ENCODE assay signal across 8 cellular contexts in the genomic region with DNA sequence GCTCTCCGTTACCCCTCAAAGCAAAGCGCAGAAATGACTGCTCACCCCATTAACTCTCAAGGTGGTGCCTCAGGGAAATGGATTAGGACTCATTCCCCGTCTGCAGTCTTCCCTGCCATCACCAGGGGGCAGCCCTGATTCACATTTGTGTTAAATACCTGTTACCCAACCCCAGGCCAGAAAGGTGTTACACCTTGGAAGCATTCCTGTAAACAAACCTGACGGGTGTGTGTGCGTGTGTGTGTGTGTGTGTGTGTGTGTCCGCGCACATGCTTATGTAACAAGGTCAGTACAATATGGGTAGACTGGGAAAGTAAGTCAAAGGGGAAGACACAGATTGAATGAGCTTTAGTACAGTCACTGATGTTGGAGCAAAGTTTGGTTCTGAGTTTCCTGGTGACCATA. TPM values are rescaled to one million over a fixed set of nuclear protein-coding genes. Genes with fewer than 3 reads are reported as not detected.
A peak's percentile ranks its signal among the peaks of the same experiment; 100 is the strongest.
DNase-seq lines count a peak whose midpoint lies in the region; ATAC-seq and TF ChIP-seq lines count a peak whose summit lies in the region.

No MANE protein-coding gene starts in this region.

- peak overlapping the region; percentile 8 for H2AK9ac ChIP-seq in IMR-90 (replicated peaks; ENCODE audit: low read depth, low read length, poor library complexity)

- no peak overlapping the region for H3K23ac ChIP-seq in IMR-90 (ENCODE audit: low read depth, low read length)

- no peak overlapping the region for H4K5ac ChIP-seq in IMR-90 (ENCODE audit: low read depth, low read length)

- no peak overlapping the region for H3K14ac ChIP-seq in IMR-90 (replicated peaks; ENCODE audit: low read depth, low read length)

- TF ChIP-seq EP300 in transverse colon (IDR thresholded peaks at IDR 0.05; ENCODE audit: low read depth) = peak; percentile 32

- in situ Hi-C loops in Caki2 (cut with HindIII; ENCODE audit: low pct_unique_long_range_greater_than_20kb, low sequenced_read_pairs) (no loop called here), IMR-90 (cut with MboI; ENCODE audit: low sequenced_read_pairs) (loop anchor here (10.0 kb wide), 1 partner anchor 572 kb away; no protein-coding TSS in a partner anchor), Panc1 (cut with HindIII; ENCODE audit: low pct_unique_long_range_greater_than_20kb, low sequenced_read_pairs) (no loop called here), transverse colon (cut with MboI; ENCODE audit: low pct_ligation_motif_present in 1 of 4, low pct_unique_long_range_greater_than_20kb in 1 of 4, low sequenced_read_pairs in 3 of 4) (loop anchor here in 1 of 4 donors (25.0 kb wide), 2 partner anchors 585 to 590 kb away; a partner anchor contains a TSS)

- no peak overlapping the region for H2BK20ac ChIP-seq in IMR-90 (ENCODE audit: low read depth, low read length)

- H3K27ac ChIP-seq in IMR-90 (ENCODE audit: insufficient read depth, low read length) = no peak overlapping the region
- H3K27ac ChIP-seq in Panc1 (ENCODE audit: low read length) = no peak overlapping the region
- no peak overlapping the region for H3K27ac ChIP-seq in transverse colon

- no TSS peak for BruUV-seq in IMR-90 (replicated peaks; lab: Mats Ljungman, UMichigan)
- no TSS peak for BruUV-seq in Panc1 (replicated peaks; lab: Mats Ljungman, UMichigan)

- H3K9me3 ChIP-seq in IMR-90 (ENCODE audit: control insufficient read depth, insufficient read depth, low read length) (no peaks in the 10 kb centered on the region), Panc1 (ENCODE audit: control insufficient read depth, insufficient read depth, low read depth, low read length) (no peaks in the 10 kb centered on the region), transverse colon (no peaks in the 10 kb centered on the region)

- POLR2A ChIA-PET in IMR-90 (lab: Charles Lee; ENCODE audit: unreplicated experiment) (no interaction called here), Panc1 (lab: Charles Lee) (interaction anchor here (0.7 kb wide), 1 partner anchor 111 kb away, joined by 3 read pairs; no protein-coding TSS in a partner anchor)

- no peak overlapping the region for H4K91ac ChIP-seq in IMR-90 (ENCODE audit: insufficient read depth, low read depth, low read length)

- no peaks in the 10 kb centered on the region; the same call in 1 of the 2 replicates for H3K9me1 ChIP-seq in IMR-90 (ENCODE audit: insufficient read depth, low read length)

- no peaks in the 10 kb centered on the region for H3K4me1 ChIP-seq in IMR-90 (ENCODE audit: control insufficient read depth, insufficient read depth, low read length)
- H3K4me1 ChIP-seq in Panc1 (ENCODE audit: control insufficient read depth, insufficient read depth, low read length) = no peaks in the 10 kb centered on the region
- H3K4me1 ChIP-seq in transverse colon = no peaks in the 10 kb centered on the region

- intact Hi-C loops in IMR-90 (cut with micrococcal nuclease) (loop anchor here (1.0 to 10.0 kb wide), 8 partner anchors 187 to 610 kb away; a partner anchor contains a TSS), Panc1 (cut with micrococcal nuclease; ENCODE audit: unreplicated experiment) (no loop called here), transverse colon (cut with DNase I; ENCODE audit: low total_unique reads) (no loop called here)

- H2BK120ac ChIP-seq in IMR-90 (ENCODE audit: low read depth, low read length) = no peak overlapping the region

- H2AFZ ChIP-seq in IMR-90 (replicated peaks; ENCODE audit: low read length, poor library complexity) = peak overlapping the region; percentile 10

- H2BK5ac ChIP-seq in IMR-90 (ENCODE audit: low read depth, low read length, poor library complexity, severe bottlenecking) = no peak overlapping the region

- H3K56ac ChIP-seq in IMR-90 (ENCODE audit: extremely low read depth, insufficient read depth, low read length) = no peak overlapping the region

- H3K18ac ChIP-seq in IMR-90 (ENCODE audit: low read depth, low read length) = no peak overlapping the region

- peak; percentile 90 for ATAC-seq in IMR-90 (ENCODE audit: low read depth)
- peak; percentile 83 for ATAC-seq in Panc1
- ATAC-seq in omental fat pad (ENCODE audit: low FRiP score) = no peak
- no peak for ATAC-seq in GM18520 (IDR thresholded peaks at IDR 0.05; ENCODE audit: unreplicated experiment)

- H3K36me3 ChIP-seq in IMR-90 (ENCODE audit: control insufficient read depth, insufficient read depth, low read length) (no peaks in the 10 kb centered on the region), Panc1 (ENCODE audit: control insufficient read depth, insufficient read depth, low read length) (no peaks in the 10 kb centered on the region), transverse colon (no peaks in the 10 kb centered on the region)

- TF ChIP-seq POLR2A in IMR-90 (IDR thresholded peaks at IDR 0.05; ENCODE audit: low read depth, low read length) (no peak), transverse colon (IDR thresholded peaks at IDR 0.05) (no peak)

- no peaks in the 10 kb centered on the region for H4K20me1 ChIP-seq in IMR-90 (ENCODE audit: insufficient read depth, low read length)

- H3K4me3 ChIP-seq in IMR-90 (ENCODE audit: insufficient read depth, low read depth, low read length) (no peak overlapping the region), Panc1 (ENCODE audit: low read depth in 2 of 2, low read length in 2 of 2) (no peak overlapping the region), fibroblast of villous mesenchyme (ENCODE audit: low read depth, low read length) (no peak overlapping the region), transverse colon (no peak overlapping the region)

- peak; percentile 89 for TF ChIP-seq RAD21 in IMR-90 (IDR thresholded peaks at IDR 0.05; ENCODE audit: low read length)

- peak; percentile 83 for TF ChIP-seq CTCF in IMR-90 (conservative IDR thresholded peaks at IDR 0.05; ENCODE audit: low read depth, low read length)
- TF ChIP-seq CTCF in Panc1 (IDR thresholded peaks at IDR 0.05) = peak; percentile 94
- TF ChIP-seq CTCF in fibroblast of villous mesenchyme (IDR thresholded peaks at IDR 0.05; ENCODE audit: insufficient read depth, low read depth, low read length) = peak; percentile 91
- TF ChIP-seq CTCF in omental fat pad (IDR thresholded peaks at IDR 0.05) = peak in 1 of 3 donors; percentile 64
- TF ChIP-seq CTCF in transverse colon (IDR thresholded peaks at IDR 0.05) = peak; percentile 68 to 99 (median 79)

- H2AK5ac ChIP-seq in IMR-90 (ENCODE audit: low read depth, low read length) = no peak overlapping the region

- H3K9ac ChIP-seq in IMR-90 (ENCODE audit: low read depth, low read length) = no peak overlapping the region

- no peaks in the 10 kb centered on the region for H3K79me1 ChIP-seq in IMR-90 (ENCODE audit: low read depth in 1 of 2, low read length in 2 of 2)

- DNase-seq in Caki2 (ENCODE audit: low read depth) = peak; percentile 33
- peak; percentile 45 for DNase-seq in IMR-90
- peak; percentile 35 for DNase-seq in Panc1 (ENCODE audit: low read depth, low spot score)
- peak; percentile 35 to 45 for DNase-seq in activated T-helper 1 cell treated with anti-CD3 and anti-CD28 coated beads, Interleukin-2, amount 50 U/mL, for 16 hours (ENCODE audit: low read depth in 1 of 2, low spot score in 1 of 2)
- DNase-seq in fibroblast of villous mesenchyme (ENCODE audit: low read depth) = peak; percentile 53
- peak; percentile 59 for DNase-seq in omental fat pad (ENCODE audit: low spot score)
- DNase-seq in transverse colon = peak; percentile 91

- H2BK15ac ChIP-seq in IMR-90 (ENCODE audit: low read depth, low read length) = no peak overlapping the region

- H3K4me2 ChIP-seq in IMR-90 (ENCODE audit: low read depth, low read length) = no peak overlapping the region

- no peak overlapping the region for H4K8ac ChIP-seq in IMR-90 (ENCODE audit: low read depth in 2 of 2, low read length in 2 of 2)

- whole genome bisulfite sequencing in IMR-90 (ENCODE audit: extremely low coverage in 2 of 2, insufficient read length in 1 of 2), 2 experiments = 20% methylated on average over 4 of the region's 7 CpGs; no CpG with 5 or more reads in 1 of the 2 experiments
- 2% methylated on average over 7 of the region's 7 CpGs; no CpG with 5 or more reads in 1 of the 2 donors for WGBS in transverse colon (ENCODE audit: low coverage in 1 of 2), 2 donors

- H3K4ac ChIP-seq in IMR-90 (ENCODE audit: low read depth, low read length) = no peak overlapping the region

- dilution Hi-C loops in IMR-90 (cut with HindIII; ENCODE audit: low sequenced_read_pairs, unreplicated experiment) = no loop called here

- CTCF ChIA-PET in IMR-90 (lab: Yijun Ruan, JAX) = interaction anchor here (1.9 kb wide), 1 partner anchor 9 kb away, joined by 4 read pairs; no protein-coding TSS in a partner anchor
- CTCF ChIA-PET in Panc1 (lab: Charles Lee) = interaction anchor here (0.6 to 0.8 kb wide), 9 partner anchors 12 to 632 kb away, joined by 3 to 9 read pairs (median 4); no protein-coding TSS in a partner anchor

- H3K27me3 ChIP-seq in IMR-90 (ENCODE audit: control insufficient read depth, insufficient read depth, low read length) = peaks cover 55% of the 10 kb centered on the region
- no peaks in the 10 kb centered on the region; the same call in 1 of the 2 replicates for H3K27me3 ChIP-seq in Panc1 (ENCODE audit: control insufficient read depth, insufficient read depth, low read length)
- peaks cover 23% of the 10 kb centered on the region for H3K27me3 ChIP-seq in transverse colon

TF ChIP-seq in IMR-90, 13 proteins besides CTCF, POLR2A, EP300 and RAD21:
- TF ChIP-seq RFX5 (IDR thresholded peaks at IDR 0.05; ENCODE audit: low read depth, low read length) (no peak), CEBPB (IDR thresholded peaks at IDR 0.05; ENCODE audit: low read depth, low read length) (peak; percentile 49; the same call in 1 of the 2 replicates), SMC3 (IDR thresholded peaks at IDR 0.05; ENCODE audit: low read depth, low read length) (peak; percentile 71)
TF ChIP-seq in IMR-90: peak in this region for 2.

RNA-seq across cellular contexts. Expression of a gene that starts 6.3 kb away (rescaled TPM):
- not detected in 2 replicates for total RNA-seq in Caki2 (2014; rRNA removed; shearing (Covaris generic); ENCODE audit: low replicate concordance)
- not detected in 2 replicates for total RNA-seq in IMR-90 (2012; rRNA removed)
- polyA plus RNA-seq in IMR-90 (2012; rRNA removed) = not detected in 2 replicates
- polyA plus RNA-seq in IMR-90 (2012; cell fraction: cytosol; rRNA removed) = not detected in 2 replicates
- not detected in 2 replicates for polyA plus RNA-seq in IMR-90 (2012; cell fraction: nucleus; rRNA removed; ENCODE audit: low replicate concordance)
- not detected for total RNA-seq in Panc1 (2021; ENCODE audit: unreplicated experiment)
- not detected for polyA plus RNA-seq in Panc1 (2012; ENCODE audit: insufficient read length)
- total RNA-seq in fibroblast of villous mesenchyme = not detected in 2 replicates
- total RNA-seq in omental fat pad = not detected
- 100 to 1,000 TPM in 3 of 4 donors, not detected in 1; 116 to 259 (median 223) TPM for total RNA-seq in transverse colon

RNA-seq across cellular contexts. Expression of a gene that starts 17.6 kb away (rescaled TPM):
- not detected in 2 replicates for total RNA-seq in Caki2 (2014; rRNA removed; shearing (Covaris generic); ENCODE audit: low replicate concordance)
- total RNA-seq in IMR-90 (2012; rRNA removed) = not detected in 2 replicates
- polyA plus RNA-seq in IMR-90 (2012; rRNA removed) = not detected in 2 replicates
- not detected in 2 replicates for polyA plus RNA-seq in IMR-90 (2012; cell fraction: cytosol; rRNA removed)
- polyA plus RNA-seq in IMR-90 (2012; cell fraction: nucleus; rRNA removed; ENCODE audit: low replicate concordance) = not detected in 2 replicates
- total RNA-seq in Panc1 (2021; ENCODE audit: unreplicated experiment) = not detected
- polyA plus RNA-seq in Panc1 (2012; ENCODE audit: insufficient read length) = not detected
- total RNA-seq in fibroblast of villous mesenchyme = not detected in 2 replicates
- total RNA-seq in omental fat pad = not detected
- 1,000 to 10,000 TPM in 2 of 4 donors, 100 to 1,000 TPM in 1, 1 to 10 TPM in 1; 3.2 to 2,017 (median 1,376) TPM for total RNA-seq in transverse colon

Comparison
In these comparisons a context has a peak if more than half of its experiments do, and no peak if none do; other contexts are left out.
1. DNase-seq: peak in every context shown above with its lines; median percentile 91 in transverse colon; 59 in omental fat pad; 53 in fibroblast of villous mesenchyme; 45 in IMR-90; 40 in activated T-helper 1 cell treated with anti-CD3 and anti-CD28 coated beads, Interleukin-2, amount 50 U/mL, for 16 hours; 35 in Panc1; 33 in Caki2.
2. ATAC-seq: peak in IMR-90 (single experiment) and Panc1 (single experiment); none in omental fat pad (single experiment) and GM18520 (single experiment).